ENCODE assay signal across 11 cellular contexts in the genomic region with DNA sequence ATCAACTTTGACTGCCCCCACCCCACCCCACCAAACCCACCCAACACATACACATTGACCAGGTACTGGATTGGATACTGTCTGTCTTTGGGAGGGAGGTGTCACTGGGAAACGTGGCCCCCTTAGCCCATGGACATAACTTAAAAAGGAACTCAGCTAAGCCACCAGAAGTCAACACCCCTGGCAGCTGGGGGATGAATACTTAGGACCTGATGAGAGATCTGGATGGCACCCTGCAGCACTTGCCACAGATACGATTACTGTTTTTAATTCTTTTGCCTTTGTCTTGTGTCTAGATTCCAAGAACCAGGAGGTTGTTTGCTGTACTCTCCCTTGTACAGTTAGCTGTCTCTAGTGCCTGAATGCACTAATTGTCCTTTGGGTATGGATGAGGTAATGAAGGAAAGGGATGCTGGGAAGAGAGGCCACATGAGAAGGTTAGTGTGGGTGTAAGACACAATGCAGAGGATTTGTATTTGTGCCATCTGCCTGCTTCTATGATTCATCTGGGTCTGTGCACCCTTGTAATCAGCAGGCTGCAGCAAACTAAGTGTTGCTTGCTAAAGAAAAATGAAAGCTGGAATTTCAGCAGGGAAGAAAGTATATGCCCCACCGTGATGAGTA.
DNase-seq lines count a peak whose midpoint lies in the region; ATAC-seq, FAIRE-seq and TF ChIP-seq lines count a peak whose summit lies in the region.
"Had no signal": no experiment of that assay in that cellular context is flagged by ENCODE, and none has a peak within 500 bp of the region (broad histone marks: within the 10 kb centered on the region; RNA-seq: fewer than 3 reads in every experiment).

No MANE protein-coding gene starts in this region.

- H3K4me3 Mint-ChIP-seq in activated CD8-positive, alpha-beta T cell treated with anti-CD3 and anti-CD28 coated beads, Interleukin-2, amount 10 ng/mL, durations not matched to agents 7 days and 5 days = no peak overlapping the region
- H3K4me3 Mint-ChIP-seq: activated T-cell treated with anti-CD3 and anti-CD28 coated beads, Interleukin-2, amount 50 U/mL, for 72 hours; IgD-negative memory B cell had no signal

- H3K9me3 Mint-ChIP-seq in activated CD8-positive, alpha-beta T cell treated with anti-CD3 and anti-CD28 coated beads, Interleukin-2, amount 10 ng/mL, durations not matched to agents 7 days and 5 days (ENCODE audit: insufficient read depth) = no peaks in the 10 kb centered on the region

- no peak for TF ChIP-seq POLR2A in GM12892 (IDR thresholded peaks at IDR 0.05; ENCODE audit: low read depth, low read length)

- H3K27me3 ChIP-seq in BJ (ENCODE audit: control insufficient read depth, insufficient read depth, low read length) = no peaks in the 10 kb centered on the region
- H3K27me3 ChIP-seq: uterus had no signal

- no peak for FAIRE-seq in GM12892 (lab: Jason Lieb, UNC)

- no peaks in the 10 kb centered on the region for H3K4me1 Mint-ChIP-seq in activated CD8-positive, alpha-beta T cell treated with anti-CD3 and anti-CD28 coated beads, Interleukin-2, amount 10 ng/mL, durations not matched to agents 7 days and 5 days (ENCODE audit: low read depth)
- H3K4me1 Mint-ChIP-seq: IgD-negative memory B cell had no signal

- H3K4me3 ChIP-seq in BJ (ENCODE audit: low read depth, low read length) = no peak overlapping the region
- H3K4me3 ChIP-seq: uterus had no signal

- H3K27me3 Mint-ChIP-seq in activated CD8-positive, alpha-beta T cell treated with anti-CD3 and anti-CD28 coated beads, Interleukin-2, amount 10 ng/mL, durations not matched to agents 7 days and 5 days (ENCODE audit: low read depth) = peaks cover 2% of the 10 kb centered on the region
- H3K27me3 Mint-ChIP-seq: IgD-negative memory B cell had no signal

- ATAC-seq in activated CD8-positive, alpha-beta T cell treated with anti-CD3 and anti-CD28 coated beads, Interleukin-2, amount 10 ng/mL, durations not matched to agents 7 days and 5 days = no peak
- ATAC-seq in HG03045 (IDR thresholded peaks at IDR 0.05; ENCODE audit: unreplicated experiment) = no peak
- ATAC-seq: activated T-cell treated with anti-CD3 and anti-CD28 coated beads, Interleukin-2, amount 50 U/mL, for 72 hours had no signal

- no peaks in the 10 kb centered on the region for H3K36me3 Mint-ChIP-seq in activated CD8-positive, alpha-beta T cell treated with anti-CD3 and anti-CD28 coated beads, Interleukin-2, amount 10 ng/mL, durations not matched to agents 7 days and 5 days (ENCODE audit: low read depth)

- CTCF ChIA-PET in BJ (lab: Yijun Ruan, JAX) = interaction anchor here (0.6 to 1.1 kb wide), 2 partner anchors 10 to 611 kb away, joined by 3 to 4 read pairs; no protein-coding TSS in a partner anchor
- CTCF ChIA-PET in activated CD8-positive, alpha-beta T cell treated with anti-CD3 and anti-CD28 coated beads, Interleukin-2, amount 10 ng/mL, durations not matched to agents 7 days and 5 days (lab: Charles Lee) = no interaction called here

- DNase-seq in BJ (ENCODE audit: low read depth) = peak; percentile 57
- DNase-seq in NCI-H446 (lab: John Stamatoyannopoulos, UW) = peak; percentile 77 to 87
- DNase-seq in epidermal melanocyte (ENCODE audit: insufficient read length, low spot score) = peak; percentile 68
- peak; percentile 78 for DNase-seq in myocyte (ENCODE audit: low read depth)
- no peak for DNase-seq in activated CD8-positive, alpha-beta T cell treated with anti-CD3 and anti-CD28 coated beads, Interleukin-2, amount 10 ng/mL, durations not matched to agents 7 days and 5 days
- no peak for DNase-seq in GM12892 (ENCODE audit: insufficient read length)
- no peak for DNase-seq in GDM1 (lab: John Stamatoyannopoulos, UW)
- DNase-seq: activated T-cell treated with anti-CD3 and anti-CD28 coated beads, Interleukin-2, amount 50 U/mL, for 72 hours had no signal

- TF ChIP-seq CTCF in BJ (IDR thresholded peaks at IDR 0.05; ENCODE audit: insufficient read depth, low read depth, low read length) = no peak

- no peaks in the 10 kb centered on the region for H3K36me3 ChIP-seq in BJ (ENCODE audit: control insufficient read depth, insufficient read depth, low read length)
- H3K36me3 ChIP-seq: uterus had no signal

- H3K27ac Mint-ChIP-seq in activated CD8-positive, alpha-beta T cell treated with anti-CD3 and anti-CD28 coated beads, Interleukin-2, amount 10 ng/mL, durations not matched to agents 7 days and 5 days = no peak overlapping the region
- H3K27ac Mint-ChIP-seq: activated T-cell treated with anti-CD3 and anti-CD28 coated beads, Interleukin-2, amount 50 U/mL, for 72 hours; IgD-negative memory B cell had no signal

- POLR2A ChIA-PET in BJ (lab: Charles Lee) = no interaction called here
- POLR2A ChIA-PET in activated CD8-positive, alpha-beta T cell treated with anti-CD3 and anti-CD28 coated beads, Interleukin-2, amount 10 ng/mL, durations not matched to agents 7 days and 5 days (lab: Charles Lee) = no interaction called here

Comparison
In these comparisons a context has a peak if more than half of its experiments do, and no peak if none do; other contexts are left out.
1. DNase-seq: peak in BJ (single experiment), NCI-H446 (2 of 2), epidermal melanocyte (single experiment) and myocyte (single experiment); none in activated CD8-positive, alpha-beta T cell treated with anti-CD3 and anti-CD28 coated beads, Interleukin-2, amount 10 ng/mL, durations not matched to agents 7 days and 5 days (single experiment), GM12892 (single experiment) and GDM1 (single experiment).